26 cellular contexts compared by ENCODE assay signal in the genomic region with DNA sequence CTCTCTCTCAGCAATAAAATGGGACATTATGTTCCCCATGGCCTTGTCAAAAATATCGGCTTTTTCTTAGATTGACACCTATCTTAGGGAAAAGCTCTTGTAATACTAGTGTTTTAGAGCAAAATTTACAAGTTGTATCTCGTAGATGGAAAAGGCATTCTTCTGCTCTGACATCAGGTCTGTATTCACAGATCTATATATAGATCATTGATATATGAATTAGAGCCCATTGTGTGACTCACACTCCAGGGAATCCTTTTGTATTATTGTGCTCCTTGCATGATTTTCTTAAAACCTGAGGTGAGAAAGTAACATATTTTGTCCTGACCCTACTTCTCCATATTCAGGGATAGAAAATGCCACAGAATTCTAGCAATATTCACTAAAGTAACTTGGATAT.
"Had no signal": no experiment of that assay in that cellular context is flagged by ENCODE, and none has a peak within 500 bp of the region (broad histone marks: within the 10 kb centered on the region; RNA-seq: fewer than 3 reads in every experiment).

No MANE protein-coding gene starts in this region.

- H3K4me2 ChIP-seq: hepatocyte had no signal

- H3K4me1 ChIP-seq: ascending aorta, gastroesophageal sphincter, pancreas, prostate gland, sigmoid colon, suprapubic skin, tibial artery, upper lobe of right lung had no signal

- H3K36me3 Mint-ChIP-seq: activated CD4-positive, alpha-beta memory T cell treated with anti-CD3 and anti-CD28 coated beads for 36 hours; activated naive CD4-positive, alpha-beta T cell treated with anti-CD3 and anti-CD28 coated beads, Interleukin-2, amount 10 ng/mL, durations not matched to agents 7 days and 5 days; activated naive CD8-positive, alpha-beta T cell treated with anti-CD3 and anti-CD28 coated beads, Interleukin-2, amount 10 ng/mL, durations not matched to agents 7 days and 5 days; naive thymus-derived CD4-positive, alpha-beta T cell had no signal

- H3K4me3 ChIP-seq: ascending aorta, gastroesophageal sphincter, hepatocyte, pancreas, prostate gland, sigmoid colon, suprapubic skin, tibial artery, upper lobe of right lung had no signal

- H3K36me3 ChIP-seq: ascending aorta, gastroesophageal sphincter, pancreas, prostate gland, sigmoid colon, suprapubic skin, tibial artery, upper lobe of right lung had no signal

- H2AFZ ChIP-seq: hepatocyte had no signal

- H3K27me3 Mint-ChIP-seq: activated CD4-positive, alpha-beta memory T cell treated with anti-CD3 and anti-CD28 coated beads for 36 hours; activated CD4-positive, alpha-beta T cell treated with anti-CD3 and anti-CD28 coated beads, Interleukin-2, amount 10 ng/mL, durations not matched to agents 24 days and 14 days; activated naive CD4-positive, alpha-beta T cell treated with anti-CD3 and anti-CD28 coated beads, Interleukin-2, amount 10 ng/mL, durations not matched to agents 7 days and 5 days; activated naive CD8-positive, alpha-beta T cell treated with anti-CD3 and anti-CD28 coated beads, Interleukin-2, amount 10 ng/mL, durations not matched to agents 7 days and 5 days; T-helper 17 cell had no signal

- ATAC-seq: gastroesophageal sphincter; left cardiac atrium; naive thymus-derived CD4-positive, alpha-beta T cell; pancreas; T-helper 17 cell; upper lobe of right lung had no signal

- H3K27me3 ChIP-seq: ascending aorta, gastroesophageal sphincter, hepatocyte, pancreas, sigmoid colon, suprapubic skin, tibial artery, upper lobe of right lung had no signal

- H3K27ac ChIP-seq: ascending aorta, gastroesophageal sphincter, hepatocyte, pancreas, prostate gland, sigmoid colon, suprapubic skin, tibial artery, upper lobe of right lung had no signal

- H3K79me2 ChIP-seq: hepatocyte had no signal

- DNase-seq: activated CD4-positive, alpha-beta memory T cell treated with anti-CD3 and anti-CD28 coated beads for 36 hours; activated CD4-positive, alpha-beta T cell treated with anti-CD3 and anti-CD28 coated beads, Interleukin-2, amount 10 ng/mL, durations not matched to agents 24 days and 14 days; activated CD4-positive, CD25-positive, alpha-beta regulatory T cell treated with anti-CD3 and anti-CD28 coated beads, Interleukin-2, amount 50 U/mL, for 72 hours; activated CD8-positive, alpha-beta memory T cell treated with anti-CD3 and anti-CD28 coated beads, Interleukin-2, amount 50 U/mL, for 4 hours; activated gamma-delta T cell; activated naive CD4-positive, alpha-beta T cell treated with anti-CD3 and anti-CD28 coated beads, Interleukin-2, amount 10 ng/mL, durations not matched to agents 7 days and 5 days; activated naive CD8-positive, alpha-beta T cell treated with anti-CD3 and anti-CD28 coated beads, Interleukin-2, amount 10 ng/mL, durations not matched to agents 7 days and 5 days; activated T-cell treated with anti-CD3 and anti-CD28 coated beads, Interleukin-2, amount 50 U/mL, for 1 hour; dermis blood vessel endothelial cell; effector CD8-positive, alpha-beta T cell; left cardiac atrium; midbrain; naive thymus-derived CD4-positive, alpha-beta T cell; pancreas; sigmoid colon; small intestine; stimulated activated naive CD4-positive, alpha-beta T cell; T-helper 17 cell; T1000; tibial artery; upper lobe of right lung had no signal

- H3K9me3 ChIP-seq: ascending aorta, gastroesophageal sphincter, pancreas, prostate gland, sigmoid colon, suprapubic skin, tibial artery, upper lobe of right lung had no signal

- H3K9me3 Mint-ChIP-seq: activated CD4-positive, alpha-beta memory T cell treated with anti-CD3 and anti-CD28 coated beads for 36 hours; activated CD4-positive, alpha-beta T cell treated with anti-CD3 and anti-CD28 coated beads, Interleukin-2, amount 10 ng/mL, durations not matched to agents 24 days and 14 days; activated naive CD4-positive, alpha-beta T cell treated with anti-CD3 and anti-CD28 coated beads, Interleukin-2, amount 10 ng/mL, durations not matched to agents 7 days and 5 days had no signal

- H3K4me3 Mint-ChIP-seq: activated CD4-positive, alpha-beta memory T cell treated with anti-CD3 and anti-CD28 coated beads for 36 hours; activated CD4-positive, alpha-beta T cell treated with anti-CD3 and anti-CD28 coated beads, Interleukin-2, amount 10 ng/mL, durations not matched to agents 24 days and 14 days; activated naive CD4-positive, alpha-beta T cell treated with anti-CD3 and anti-CD28 coated beads, Interleukin-2, amount 10 ng/mL, durations not matched to agents 7 days and 5 days; activated naive CD8-positive, alpha-beta T cell treated with anti-CD3 and anti-CD28 coated beads, Interleukin-2, amount 10 ng/mL, durations not matched to agents 7 days and 5 days; naive thymus-derived CD4-positive, alpha-beta T cell; T-helper 17 cell had no signal

- H3K4me1 Mint-ChIP-seq: activated CD4-positive, alpha-beta T cell treated with anti-CD3 and anti-CD28 coated beads, Interleukin-2, amount 10 ng/mL, durations not matched to agents 24 days and 14 days; activated naive CD4-positive, alpha-beta T cell treated with anti-CD3 and anti-CD28 coated beads, Interleukin-2, amount 10 ng/mL, durations not matched to agents 7 days and 5 days; activated naive CD8-positive, alpha-beta T cell treated with anti-CD3 and anti-CD28 coated beads, Interleukin-2, amount 10 ng/mL, durations not matched to agents 7 days and 5 days; naive thymus-derived CD4-positive, alpha-beta T cell; T-helper 17 cell had no signal

- H3K27ac Mint-ChIP-seq: activated CD4-positive, alpha-beta memory T cell treated with anti-CD3 and anti-CD28 coated beads for 36 hours; activated CD4-positive, alpha-beta T cell treated with anti-CD3 and anti-CD28 coated beads, Interleukin-2, amount 10 ng/mL, durations not matched to agents 24 days and 14 days; activated naive CD4-positive, alpha-beta T cell treated with anti-CD3 and anti-CD28 coated beads, Interleukin-2, amount 10 ng/mL, durations not matched to agents 7 days and 5 days; activated naive CD8-positive, alpha-beta T cell treated with anti-CD3 and anti-CD28 coated beads, Interleukin-2, amount 10 ng/mL, durations not matched to agents 7 days and 5 days; naive thymus-derived CD4-positive, alpha-beta T cell; T-helper 17 cell had no signal
